8 cellular contexts compared by ENCODE assay signal in the genomic region with DNA sequence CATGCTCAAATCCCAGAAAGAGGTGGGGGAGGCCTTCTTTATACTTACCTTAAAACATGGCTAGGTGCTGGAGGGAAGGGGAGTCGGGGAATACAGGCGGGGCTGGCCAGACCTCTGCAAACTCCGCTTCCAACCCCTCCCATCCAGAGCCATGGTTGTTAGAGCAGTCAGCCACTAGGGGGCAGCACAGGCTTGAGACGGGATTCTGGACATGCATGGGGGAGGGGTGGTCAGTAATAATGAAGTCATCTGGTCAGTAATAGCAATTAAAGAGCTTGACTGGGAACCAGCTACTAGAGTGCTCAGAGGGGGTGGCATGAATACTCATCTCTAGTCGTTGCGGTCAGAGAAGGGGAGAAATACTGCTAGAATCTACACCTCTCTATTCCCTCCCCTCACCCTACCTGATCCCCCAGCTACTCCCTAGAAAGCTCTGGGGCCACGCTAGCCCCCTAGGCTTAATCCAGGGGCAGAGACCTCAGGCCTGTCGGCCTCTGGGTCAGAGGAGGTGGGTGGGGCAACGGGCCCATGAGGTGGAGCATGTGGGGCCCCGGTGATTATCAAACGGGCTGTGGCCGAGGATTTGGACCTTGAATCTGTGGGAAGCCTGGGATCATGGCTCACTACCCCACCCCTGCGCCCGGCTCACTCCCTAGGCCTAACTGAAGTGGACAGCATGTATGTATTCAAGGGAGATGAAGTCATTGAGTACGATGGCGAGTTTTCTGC. TPM values are rescaled to one million over a fixed set of nuclear protein-coding genes. Genes with fewer than 3 reads are reported as not detected.
DNase-seq lines count a peak whose midpoint lies in the region; ATAC-seq lines count a peak whose summit lies in the region.

No MANE protein-coding gene starts in this region.

- ATAC-seq in HG03066 (IDR thresholded peaks at IDR 0.05; ENCODE audit: low read depth, unreplicated experiment) (peak; percentile 48), GM21367 (IDR thresholded peaks at IDR 0.05; ENCODE audit: unreplicated experiment) (no peak)

- DNase-seq in Daoy (ENCODE audit: low read depth) (peak; percentile 85), NCI-H446 treated with DMSO at 0.1 percent for 48 hours (lab: John Stamatoyannopoulos, UW) (peak; percentile 61), cerebellum (ENCODE audit: low spot score) (peak; percentile 90), kidney tubule cell (ENCODE audit: low spot score) (peak; percentile 87)
- DNase-seq in activated CD4-positive, alpha-beta T cell treated with anti-CD3 and anti-CD28 coated beads for 24 hours (ENCODE audit: low read depth in 2 of 2): peak; percentile 76 to 78
- DNase-seq in stimulated activated CD4-positive, alpha-beta T cell treated with anti-CD3 and anti-CD28 coated beads, Interleukin-1b, Interleukin-23, amount 100 ng/mL, for 1 hour (ENCODE audit: low read depth in 2 of 2): peak; percentile 51 to 79

RNA-seq across cellular contexts. Expression of a gene that starts 2.9 kb away (rescaled TPM):
- total RNA-seq in Daoy (2014; rRNA removed; shearing (Covaris generic)): not detected in 2 replicates
- total RNA-seq in cerebellum: 1.3 TPM

RNA-seq across cellular contexts. Expression of a gene that starts 11.9 kb away (rescaled TPM):
- total RNA-seq in Daoy (2014; rRNA removed; shearing (Covaris generic)): 51.9 and 57.7 TPM in 2 replicates
- 125 TPM for total RNA-seq in cerebellum

RNA-seq across cellular contexts. Expression of a gene that starts 41.9 kb away (rescaled TPM):
- not detected in 2 replicates for total RNA-seq in Daoy (2014; rRNA removed; shearing (Covaris generic))
- 0.64 TPM for total RNA-seq in cerebellum
